ENCODE assay signal across 10 cellular contexts in the genomic region with DNA sequence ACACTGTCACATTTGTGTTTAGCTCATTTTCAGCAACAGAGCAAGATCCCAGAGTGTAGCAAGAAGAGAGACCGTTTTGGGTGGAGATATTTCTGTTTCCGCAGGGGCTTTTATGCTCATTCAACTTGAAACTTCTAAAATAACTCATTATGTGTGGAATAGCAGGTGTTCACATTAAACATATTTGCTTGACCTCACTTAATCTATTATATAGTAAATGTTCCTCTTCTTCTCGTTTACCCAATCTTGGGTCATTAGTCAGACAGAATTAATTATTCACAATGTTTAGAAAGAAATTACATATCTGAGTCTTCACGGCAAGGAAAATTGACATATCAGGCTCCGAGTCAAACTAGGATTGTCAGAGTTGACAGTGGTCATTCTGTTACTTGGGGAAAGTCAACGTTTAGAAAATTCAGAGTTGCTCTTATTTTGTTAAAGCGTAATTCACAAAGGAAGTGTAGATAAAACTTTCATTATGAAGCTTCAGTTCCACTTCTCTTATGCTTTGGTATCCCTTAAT.
DNase-seq lines count a peak whose midpoint lies in the region; ATAC-seq and TF ChIP-seq lines count a peak whose summit lies in the region.
"Had no signal": no experiment of that assay in that cellular context is flagged by ENCODE, and none has a peak within 500 bp of the region (broad histone marks: within the 10 kb centered on the region; RNA-seq: fewer than 3 reads in every experiment).

No MANE protein-coding gene starts in this region.

- peaks cover 52% of the 10 kb centered on the region for H3K4me1 Mint-ChIP-seq in Calu3 (ENCODE audit: low read depth, unreplicated experiment)

- no peak for DNase-seq in Calu3
- DNase-seq in NCI-H1417 treated with DMSO at 0.1 percent for 48 hours (lab: John Stamatoyannopoulos, UW) = peak; percentile 24
- DNase-seq in hypothalamus (lab: John Stamatoyannopoulos, UW) = no peak
- no peak for DNase-seq in AG08396 (ENCODE audit: low spot score)
- DNase-seq in kidney glomerular epithelial cell (lab: John Stamatoyannopoulos, UW) = no peak
- DNase-seq in NCI-H2107 treated with DMSO at 0.1 percent for 48 hours (lab: John Stamatoyannopoulos, UW; ENCODE audit: unreplicated experiment) = no peak
- DNase-seq: DMS79 treated with DMSO at 0.1 percent for 48 hours had no signal

- H3K27ac Mint-ChIP-seq in Calu3 (ENCODE audit: unreplicated experiment) = peak overlapping the region; percentile 47
- H3K27ac Mint-ChIP-seq: activated naive CD8-positive, alpha-beta T cell had no signal

- CTCF ChIA-PET in Calu3 (lab: Charles Lee) = no interaction called here

- H3K9me3 Mint-ChIP-seq in Calu3 (ENCODE audit: low read depth, unreplicated experiment) = no peaks in the 10 kb centered on the region

- peak; percentile 92 for ATAC-seq in GM18909 (IDR thresholded peaks at IDR 0.05; ENCODE audit: poor library complexity, unreplicated experiment)
- ATAC-seq in HG02840 (IDR thresholded peaks at IDR 0.05; ENCODE audit: low FRiP score, unreplicated experiment) = peak; percentile 84

- H3K27me3 Mint-ChIP-seq in Calu3 (ENCODE audit: unreplicated experiment) = no peaks in the 10 kb centered on the region
- H3K27me3 Mint-ChIP-seq: activated naive CD8-positive, alpha-beta T cell had no signal

- intact Hi-C loops in Calu3 (cut with micrococcal nuclease; ENCODE audit: unreplicated experiment) = loop anchor here (5.0 kb wide), 1 partner anchor 122 kb away; no protein-coding TSS in a partner anchor

- no TSS peak for BruUV-seq in Calu3 (replicated peaks; lab: Mats Ljungman, UMichigan)

- H3K4me3 Mint-ChIP-seq in Calu3 (ENCODE audit: low read depth, unreplicated experiment) = no peak overlapping the region
- H3K4me3 Mint-ChIP-seq: activated naive CD8-positive, alpha-beta T cell had no signal

- no peak for TF ChIP-seq CTCF in Calu3 (IDR thresholded peaks at IDR 0.05; ENCODE audit: unreplicated experiment)

- peaks cover 12% of the 10 kb centered on the region for H3K36me3 Mint-ChIP-seq in Calu3 (ENCODE audit: insufficient read depth, unreplicated experiment)
- H3K36me3 Mint-ChIP-seq: activated naive CD8-positive, alpha-beta T cell had no signal
